In genomic region chr2:127810156-127810636, GRCh38 we compare ENCODE assay signal across 7 cellular contexts. TPM values are rescaled to one million over a fixed set of nuclear protein-coding genes. Genes with fewer than 3 reads are reported as not detected.
DNase-seq lines count a peak whose midpoint lies in the region; ATAC-seq and TF ChIP-seq lines count a peak whose summit lies in the region.

No MANE protein-coding gene starts in this region.

- H3K79me2 ChIP-seq in OCI-LY3 (ENCODE audit: low read length), result peaks cover 62% of the 10 kb centered on the region

- H3K36me3 ChIP-seq in OCI-LY3 (replicated peaks; ENCODE audit: low read depth, low read length) (peaks cover 2% of the 10 kb centered on the region), ectodermal cell (ENCODE audit: control insufficient read depth, insufficient read depth, low read length) (no peaks in the 10 kb centered on the region)

- H3K4me1 ChIP-seq in OCI-LY3 (ENCODE audit: low read length), result peaks cover 15% of the 10 kb centered on the region
- no peaks in the 10 kb centered on the region for H3K4me1 ChIP-seq in ectodermal cell (ENCODE audit: control insufficient read depth, insufficient read depth, low read length)

- no peak for TF ChIP-seq CTCF in GM12865 (IDR thresholded peaks at IDR 0.05; ENCODE audit: insufficient read depth, low read depth, low read length, missing control alignments)
- no peak for TF ChIP-seq CTCF in OCI-LY3 (IDR thresholded peaks at IDR 0.05; ENCODE audit: low read depth, low read length)

- H3K4me3 ChIP-seq in GM12865 (ENCODE audit: low read depth, low read length) (peak overlapping the region; percentile 86), OCI-LY3 (ENCODE audit: low read length) (peak overlapping the region; percentile 92), ectodermal cell (ENCODE audit: insufficient read depth, low read depth, low read length) (peak overlapping the region; percentile 83)

- H4K20me1 ChIP-seq in OCI-LY3 (ENCODE audit: insufficient read depth, low read length), result peaks cover 47% of the 10 kb centered on the region

- H3K9me3 ChIP-seq in OCI-LY3 (ENCODE audit: insufficient read depth, low read length), result no peaks in the 10 kb centered on the region
- no peaks in the 10 kb centered on the region for H3K9me3 ChIP-seq in ectodermal cell (ENCODE audit: control insufficient read depth, low read length)

- no peaks in the 10 kb centered on the region for H3K27me3 ChIP-seq in OCI-LY3 (ENCODE audit: low read depth, low read length)
- H3K27me3 ChIP-seq in ectodermal cell (ENCODE audit: control insufficient read depth, insufficient read depth, low read length, poor library complexity, severe bottlenecking), result no peaks in the 10 kb centered on the region

- 0 to 1% methylated on average over 11 of the region's 11 CpGs for WGBS in ectodermal cell, 2 experiments

- no peak for ATAC-seq in GM21528 (IDR thresholded peaks at IDR 0.05; ENCODE audit: low FRiP score, unreplicated experiment)

- H3K4me2 ChIP-seq in OCI-LY3 (ENCODE audit: low read length), result peak overlapping the region; percentile 72

- peak overlapping the region; percentile 68 for H3K27ac ChIP-seq in OCI-LY3 (ENCODE audit: low read length)
- H3K27ac ChIP-seq in ectodermal cell (ENCODE audit: insufficient read depth, low read depth, low read length, poor library complexity, severe bottlenecking), result peak overlapping the region; percentile 87

- peak overlapping the region; percentile 90 for H3K9ac ChIP-seq in OCI-LY3 (ENCODE audit: low read length)

- peak overlapping the region; percentile 25 for H2AFZ ChIP-seq in OCI-LY3 (ENCODE audit: low read depth, low read length)

- DNase-seq in GM12865 (ENCODE audit: low read depth) (no peak), myocyte (ENCODE audit: low read depth) (peak; percentile 14), SIG-M5 treated with dmso at 0.1 percent for 504 hours (lab: John Stamatoyannopoulos, UW; ENCODE audit: unreplicated experiment) (no peak), UCSD-AML1 (lab: John Stamatoyannopoulos, UW; ENCODE audit: unreplicated experiment) (no peak)

RNA-seq across cellular contexts. Expression of gene WDR33, which starts 0.8 kb away (rescaled TPM):
- 59.0 TPM for polyA plus RNA-seq in ectodermal cell (2013, experiment 1 of 4)
- polyA plus RNA-seq in ectodermal cell (2013, experiment 2 of 4), result 55.5 TPM
- 34.9 TPM for polyA plus RNA-seq in ectodermal cell (2013, experiment 3 of 4)
- 33.4 TPM for polyA plus RNA-seq in ectodermal cell (2013, experiment 4 of 4)
- total RNA-seq in myocyte, result 22.9 and 28.8 TPM in 2 replicates
- 16.0 TPM for polyA plus RNA-seq in myocyte (2012)

RNA-seq across cellular contexts. Expression of gene POLR2D, which starts 47.8 kb away (rescaled TPM):
- 43.0 TPM for polyA plus RNA-seq in ectodermal cell (2013, experiment 1 of 4)
- 43.7 TPM for polyA plus RNA-seq in ectodermal cell (2013, experiment 2 of 4)
- 39.3 TPM for polyA plus RNA-seq in ectodermal cell (2013, experiment 3 of 4)
- 43.0 TPM for polyA plus RNA-seq in ectodermal cell (2013, experiment 4 of 4)
- 21.7 and 25.8 TPM in 2 replicates for total RNA-seq in myocyte
- 20.1 TPM for polyA plus RNA-seq in myocyte (2012)
